27 cellular contexts compared by ENCODE assay signal in the genomic region with DNA sequence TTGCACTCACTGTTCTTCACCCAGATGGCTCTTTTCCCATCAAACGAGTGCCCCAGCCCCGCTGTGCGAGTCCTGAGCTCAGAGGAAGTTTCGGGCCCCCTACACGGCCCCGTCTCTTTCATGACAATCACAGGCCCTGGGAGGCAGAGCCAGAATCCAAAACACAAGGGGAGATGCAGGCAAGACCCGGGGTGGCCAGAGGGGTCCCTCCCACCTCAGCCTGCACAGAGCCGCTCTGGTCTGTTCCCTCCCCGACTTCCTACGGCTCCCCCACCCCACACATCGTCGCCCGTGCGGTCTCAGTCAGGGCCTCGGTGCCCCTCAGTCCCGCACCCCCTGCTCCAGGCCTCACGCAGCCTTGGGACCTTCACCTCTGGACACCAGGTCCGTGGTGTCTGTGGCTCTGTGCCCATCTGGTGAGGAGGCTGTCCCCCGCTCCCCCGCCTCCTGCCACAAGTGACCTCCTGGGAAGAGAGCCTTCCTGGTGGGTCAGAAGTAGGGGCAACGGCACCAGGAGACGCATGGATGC. TPM values are rescaled to one million over a fixed set of nuclear protein-coding genes. Genes with fewer than 3 reads are reported as not detected.
DNase-seq lines count a peak whose midpoint lies in the region; ATAC-seq and TF ChIP-seq lines count a peak whose summit lies in the region.
"Had no signal": no experiment of that assay in that cellular context is flagged by ENCODE, and none has a peak within 500 bp of the region (broad histone marks: within the 10 kb centered on the region; RNA-seq: fewer than 3 reads in every experiment).

No MANE protein-coding gene starts in this region.

- peaks cover 69% of the 10 kb centered on the region for H3K36me3 Mint-ChIP-seq in CD4-positive, alpha-beta T cell (ENCODE audit: low read depth)
- peaks cover 10% of the 10 kb centered on the region for H3K36me3 Mint-ChIP-seq in natural killer cell treated with Interleukin-12 subunit alpha and Interleukin-12 subunit beta and Interleukin-15 and Interleukin-18, amount 100 ng/mL, for 72 hours
- H3K36me3 Mint-ChIP-seq: type B pancreatic cell had no signal

- no peak overlapping the region for H2BK5ac ChIP-seq in mesendoderm (ENCODE audit: low read length)

- H4K5ac ChIP-seq in mesendoderm (ENCODE audit: low read length), result no peak overlapping the region

- H3K79me2 ChIP-seq in mesendoderm (ENCODE audit: control insufficient read depth, insufficient read depth, low read length), result no peaks in the 10 kb centered on the region

- H3K4me1 ChIP-seq in mesendoderm (ENCODE audit: control insufficient read depth, low read depth, low read length), result no peaks in the 10 kb centered on the region

- no peak for TF ChIP-seq CTCF in CD4-positive, alpha-beta T cell (IDR thresholded peaks at IDR 0.05)

- no peak overlapping the region for H3K4ac ChIP-seq in mesendoderm (ENCODE audit: low read depth, low read length)

- H3K9me3 Mint-ChIP-seq in CD4-positive, alpha-beta T cell, result no peaks in the 10 kb centered on the region
- no peaks in the 10 kb centered on the region for H3K9me3 Mint-ChIP-seq in natural killer cell treated with Interleukin-12 subunit alpha and Interleukin-12 subunit beta and Interleukin-15 and Interleukin-18, amount 100 ng/mL, for 72 hours
- H3K9me3 Mint-ChIP-seq: activated B cell treated with CpG ODN at 0.5 μM for 24 hours; HFFc6; T-helper 2 cell treated with Interferon-gamma antibody and Interleukin-4, amounts not matched to agents 5 μg/mL and 100 μg/mL, for 36 hours; type B pancreatic cell had no signal

- no peak overlapping the region for H3K4me3 ChIP-seq in mesendoderm (ENCODE audit: low read length)
- H3K4me3 ChIP-seq: body of pancreas, psoas muscle, SK-N-MC had no signal

- no CpG with 5 or more reads among the region's 22 CpGs for WGBS in mesendoderm (ENCODE audit: extremely low coverage, insufficient coverage, low lambda C conversion rate)

- peak; percentile 17 for TF ChIP-seq POLR2A in GM19099 (IDR thresholded peaks at IDR 0.05; ENCODE audit: extremely low read depth, insufficient read length, low read depth)

- no peak overlapping the region for H3K18ac ChIP-seq in mesendoderm (ENCODE audit: low read length)

- DNase-seq in CD4-positive, alpha-beta T cell, result no peak
- DNase-seq in ecto neural progenitor cell (ENCODE audit: low spot score) (peak; percentile 48), mesendoderm (no peak), NCI-H1105 (lab: John Stamatoyannopoulos, UW) (no peak), NCI-H69 (lab: John Stamatoyannopoulos, UW) (no peak)
- no peak for DNase-seq in natural killer cell treated with Interleukin-12 subunit alpha and Interleukin-12 subunit beta and Interleukin-15 and Interleukin-18, amount 100 ng/mL, for 72 hours (ENCODE audit: low spot score)
- DNase-seq: activated B cell treated with CpG ODN at 0.5 μM for 24 hours; activated gamma-delta T cell; body of pancreas; effector CD4-positive, alpha-beta T cell; erythroblast; GF-D8; head of caudate nucleus; HFFc6; NCI-H1105 treated with DMSO at 0.1 percent for 48 hours; NCI-H2029 treated with DMSO at 0.1 percent for 48 hours; NCI-H226; NCI-H748 treated with DMSO at 0.1 percent for 48 hours; stimulated activated CD4-positive, alpha-beta T cell treated with anti-CD3 and anti-CD28 coated beads, Interleukin-1b, Interleukin-23, amount 100 ng/mL, for 48 hours had no signal

- no peak overlapping the region for H3K4me3 Mint-ChIP-seq in CD4-positive, alpha-beta T cell
- H3K4me3 Mint-ChIP-seq in natural killer cell treated with Interleukin-12 subunit alpha and Interleukin-12 subunit beta and Interleukin-15 and Interleukin-18, amount 100 ng/mL, for 72 hours, result no peak overlapping the region
- H3K4me3 Mint-ChIP-seq: activated B cell treated with CpG ODN at 0.5 μM for 24 hours; HFFc6; T-helper 2 cell treated with Interferon-gamma antibody and Interleukin-4, amounts not matched to agents 5 μg/mL and 100 μg/mL, for 36 hours; type B pancreatic cell had no signal

- peak overlapping the region; percentile 40 for H3K56ac ChIP-seq in mesendoderm (ENCODE audit: low read length)

- POLR2A ChIA-PET in CD4-positive, alpha-beta T cell (lab: Charles Lee), result no interaction called here

- no peak overlapping the region for H2AK5ac ChIP-seq in mesendoderm (ENCODE audit: low read length)

- peak overlapping the region; percentile 91 for H3K27ac Mint-ChIP-seq in CD4-positive, alpha-beta T cell
- no peak overlapping the region for H3K27ac Mint-ChIP-seq in natural killer cell treated with Interleukin-12 subunit alpha and Interleukin-12 subunit beta and Interleukin-15 and Interleukin-18, amount 100 ng/mL, for 72 hours
- H3K27ac Mint-ChIP-seq: activated B cell treated with CpG ODN at 0.5 μM for 24 hours; HFFc6; T-helper 2 cell treated with Interferon-gamma antibody and Interleukin-4, amounts not matched to agents 5 μg/mL and 100 μg/mL, for 36 hours; type B pancreatic cell had no signal

- H3K79me1 ChIP-seq in mesendoderm (ENCODE audit: low read length), result no peaks in the 10 kb centered on the region

- CTCF ChIA-PET in CD4-positive, alpha-beta T cell (lab: Charles Lee), result interaction anchor here (1.0 kb wide), 1 partner anchor 11 kb away, joined by 3 read pairs; no protein-coding TSS in a partner anchor

- no peak overlapping the region for H2BK120ac ChIP-seq in mesendoderm (ENCODE audit: low read depth, low read length)

- H3K36me3 ChIP-seq in mesendoderm (ENCODE audit: control insufficient read depth, insufficient read depth, low read length), result no peaks in the 10 kb centered on the region

- H4K8ac ChIP-seq in mesendoderm (ENCODE audit: low read depth, low read length), result no peak overlapping the region

- H3K23ac ChIP-seq in mesendoderm (ENCODE audit: low read length), result peak overlapping the region; percentile 99

- intact Hi-C loops in CD4-positive, alpha-beta T cell (cut with DNase I, micrococcal nuclease), result no loop called here

- H3K9me3 ChIP-seq in CD4-positive, alpha-beta T cell (ENCODE audit: control insufficient read depth, low read length), result no peaks in the 10 kb centered on the region
- H3K9me3 ChIP-seq: body of pancreas, psoas muscle had no signal

- peaks cover 39% of the 10 kb centered on the region for H3K4me1 Mint-ChIP-seq in CD4-positive, alpha-beta T cell (ENCODE audit: low read depth)
- peaks cover 22 to 27% of the 10 kb centered on the region in 2 donors for H3K4me1 Mint-ChIP-seq in natural killer cell treated with Interleukin-12 subunit alpha and Interleukin-12 subunit beta and Interleukin-15 and Interleukin-18, amount 100 ng/mL, for 72 hours (ENCODE audit: low read depth in 2 of 2)

- no peaks in the 10 kb centered on the region for H3K27me3 ChIP-seq in CD4-positive, alpha-beta T cell (ENCODE audit: control insufficient read depth, insufficient read depth, low read length)
- H3K27me3 ChIP-seq in mesendoderm (ENCODE audit: insufficient read depth, low read length, poor library complexity), result peaks cover 6% of the 10 kb centered on the region
- H3K27me3 ChIP-seq: body of pancreas had no signal

- no peak overlapping the region for H3K27ac ChIP-seq in CD4-positive, alpha-beta T cell (ENCODE audit: low read depth, low read length)
- no peak overlapping the region for H3K27ac ChIP-seq in mesendoderm (ENCODE audit: low read depth, low read length)
- H3K27ac ChIP-seq: body of pancreas, psoas muscle, SK-N-MC had no signal

- H2BK15ac ChIP-seq in mesendoderm (replicated peaks; ENCODE audit: low read depth), result no peak overlapping the region

- no peak for ATAC-seq in CD4-positive, alpha-beta T cell (ENCODE audit: poor library complexity)
- ATAC-seq in natural killer cell treated with Interleukin-12 subunit alpha and Interleukin-12 subunit beta and Interleukin-15 and Interleukin-18, amount 100 ng/mL, for 72 hours, result no peak
- ATAC-seq in GM18867 (IDR thresholded peaks at IDR 0.05; ENCODE audit: unreplicated experiment), result no peak
- ATAC-seq: body of pancreas, psoas muscle had no signal

- H3K27me3 Mint-ChIP-seq in CD4-positive, alpha-beta T cell, result no peaks in the 10 kb centered on the region
- no peaks in the 10 kb centered on the region for H3K27me3 Mint-ChIP-seq in natural killer cell treated with Interleukin-12 subunit alpha and Interleukin-12 subunit beta and Interleukin-15 and Interleukin-18, amount 100 ng/mL, for 72 hours
- H3K27me3 Mint-ChIP-seq: activated B cell treated with CpG ODN at 0.5 μM for 24 hours had no signal

- H3K9ac ChIP-seq in mesendoderm (ENCODE audit: low read length), result peak overlapping the region; percentile 21

- peak overlapping the region; percentile 49 for H3K4me2 ChIP-seq in mesendoderm (ENCODE audit: low read length)

RNA-seq across cellular contexts. Expression of gene GPR132, which starts 8.9 kb away (rescaled TPM):
- 10 to 100 TPM; 64.4 to 66.7 TPM for total RNA-seq in CD4-positive, alpha-beta T cell
- polyA plus RNA-seq in mesendoderm (2013, experiment 1 of 2), result not detected
- polyA plus RNA-seq in mesendoderm (2013, experiment 2 of 2), result not detected
- 10 to 100 TPM; 80.9 to 88.3 TPM for total RNA-seq in natural killer cell treated with Interleukin-12 subunit alpha and Interleukin-12 subunit beta and Interleukin-15 and Interleukin-18, amount 100 ng/mL, for 72 hours
- total RNA-seq: fibroblast of villous mesenchyme, M059J had no signal

RNA-seq across cellular contexts. Expression of gene CDCA4, which starts 35.5 kb away (rescaled TPM):
- 10 to 100 TPM; 17.7 to 18.8 TPM for total RNA-seq in CD4-positive, alpha-beta T cell
- polyA plus RNA-seq in mesendoderm (2013, experiment 1 of 2), result 41.6 TPM
- 41.5 TPM for polyA plus RNA-seq in mesendoderm (2013, experiment 2 of 2)
- 10 to 100 TPM; 39.9 to 71.5 TPM for total RNA-seq in natural killer cell treated with Interleukin-12 subunit alpha and Interleukin-12 subunit beta and Interleukin-15 and Interleukin-18, amount 100 ng/mL, for 72 hours
